19 cellular contexts compared by ENCODE assay signal in the genomic region with DNA sequence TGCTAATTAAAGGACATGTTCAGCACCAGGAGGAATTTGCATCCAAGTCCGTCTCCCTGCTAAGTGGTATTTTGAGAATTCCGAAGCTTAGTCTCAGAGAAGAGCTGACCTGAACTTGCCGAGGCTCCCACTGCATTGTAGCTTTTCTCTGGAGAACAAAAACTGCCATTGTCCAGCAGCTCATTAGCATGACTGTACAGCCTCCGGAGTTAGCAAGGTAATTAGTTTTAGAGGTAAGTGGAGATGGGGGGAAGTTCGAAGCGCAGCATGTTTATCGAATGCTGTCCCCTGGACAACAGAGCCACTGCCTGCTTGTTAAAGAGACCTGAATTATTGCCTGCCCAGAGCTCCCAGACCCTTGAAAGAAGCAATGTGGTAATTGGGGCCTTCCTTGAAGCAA.
DNase-seq lines count a peak whose midpoint lies in the region; FAIRE-seq and TF ChIP-seq lines count a peak whose summit lies in the region.
"Had no signal": no experiment of that assay in that cellular context is flagged by ENCODE, and none has a peak within 500 bp of the region (broad histone marks: within the 10 kb centered on the region; RNA-seq: fewer than 3 reads in every experiment).

No MANE protein-coding gene starts in this region.

- peak overlapping the region; percentile 72 for H3K27ac Mint-ChIP-seq in progenitor cell of endocrine pancreas
- H3K27ac Mint-ChIP-seq in activated CD4-positive, alpha-beta T cell treated with anti-CD3 and anti-CD28 coated beads, Interleukin-2, amount 10 ng/mL, durations not matched to agents 7 days and 5 days, result no peak overlapping the region
- H3K27ac Mint-ChIP-seq: CD8-positive, alpha-beta memory T cell; stimulated activated naive CD8-positive, alpha-beta T cell treated with anti-CD3 and anti-CD28 coated beads, Interleukin-15, Interleukin-2, amounts not matched to agents 100 ng/mL and 50 ng/mL, for 24 hours had no signal

- DNase-seq in SK-N-DZ (ENCODE audit: low spot score) (peak; percentile 47), iPS DF 6.9 (ENCODE audit: low read depth, low spot score) (peak; percentile 81), progenitor cell of endocrine pancreas (ENCODE audit: low spot score, unreplicated experiment) (no peak), GM12892 (ENCODE audit: insufficient read length) (no peak), stomach (no peak)
- no peak for DNase-seq in activated CD4-positive, alpha-beta T cell treated with anti-CD3 and anti-CD28 coated beads, Interleukin-2, amount 10 ng/mL, durations not matched to agents 7 days and 5 days
- DNase-seq: activated CD4-positive, alpha-beta T cell treated with anti-CD3 and anti-CD28 coated beads for 4 hours; activated CD8-positive, alpha-beta memory T cell treated with anti-CD3 and anti-CD28 coated beads, Interleukin-2, amount 50 U/mL, for 48 hours; activated gamma-delta T cell; CD8-positive, alpha-beta memory T cell; DMS79 treated with DMSO at 0.1 percent for 48 hours; left ventricle myocardium inferior; NCI-H1092 treated with DMSO at 0.1 percent for 48 hours; stimulated activated CD4-positive, alpha-beta T cell treated with anti-CD3 and anti-CD28 coated beads, Interleukin-2, amount 100 ng/mL, for 24 hours; upper lobe of right lung had no signal

- no peaks in the 10 kb centered on the region for H3K9me3 ChIP-seq in HUES64 (ENCODE audit: insufficient read depth, low read depth, low read length)
- H3K9me3 ChIP-seq in iPS DF 6.9 (ENCODE audit: control insufficient read depth, insufficient read depth, low read length), result no peaks in the 10 kb centered on the region
- H3K9me3 ChIP-seq in stomach, result no peaks in the 10 kb centered on the region
- H3K9me3 ChIP-seq: left ventricle myocardium inferior, upper lobe of right lung had no signal

- no peak for FAIRE-seq in GM12892 (lab: Jason Lieb, UNC)
- FAIRE-seq: H54 had no signal

- H3K9ac ChIP-seq in HUES64 (ENCODE audit: low read depth, low read length), result peak overlapping the region; percentile 28
- H3K9ac ChIP-seq: KMS-11 had no signal

- H3K36me3 ChIP-seq in HUES64 (ENCODE audit: insufficient read depth, low read length), result no peaks in the 10 kb centered on the region
- H3K36me3 ChIP-seq in iPS DF 6.9 (ENCODE audit: control insufficient read depth, insufficient read depth, low read length), result no peaks in the 10 kb centered on the region
- H3K36me3 ChIP-seq in stomach, result no peaks in the 10 kb centered on the region
- H3K36me3 ChIP-seq: left ventricle myocardium inferior, upper lobe of right lung had no signal

- H3K9me3 Mint-ChIP-seq in progenitor cell of endocrine pancreas (ENCODE audit: low read depth), result no peaks in the 10 kb centered on the region
- no peaks in the 10 kb centered on the region for H3K9me3 Mint-ChIP-seq in activated CD4-positive, alpha-beta T cell treated with anti-CD3 and anti-CD28 coated beads, Interleukin-2, amount 10 ng/mL, durations not matched to agents 7 days and 5 days
- H3K9me3 Mint-ChIP-seq: CD8-positive, alpha-beta memory T cell; stimulated activated naive CD8-positive, alpha-beta T cell treated with anti-CD3 and anti-CD28 coated beads, Interleukin-15, Interleukin-2, amounts not matched to agents 100 ng/mL and 50 ng/mL, for 24 hours had no signal

- H3K36me3 Mint-ChIP-seq in progenitor cell of endocrine pancreas (ENCODE audit: insufficient read depth), result no peaks in the 10 kb centered on the region
- H3K36me3 Mint-ChIP-seq in activated CD4-positive, alpha-beta T cell treated with anti-CD3 and anti-CD28 coated beads, Interleukin-2, amount 10 ng/mL, durations not matched to agents 7 days and 5 days (ENCODE audit: low read depth), result no peaks in the 10 kb centered on the region
- H3K36me3 Mint-ChIP-seq: CD8-positive, alpha-beta memory T cell had no signal

- H3K4me3 ChIP-seq in HUES64 (ENCODE audit: low read length) (peak overlapping the region; percentile 32), iPS DF 6.9 (ENCODE audit: low read length) (no peak overlapping the region), stomach (no peak overlapping the region)
- H3K4me3 ChIP-seq: left ventricle myocardium inferior, upper lobe of right lung had no signal

- intact Hi-C loops in stomach (cut with DNase I; ENCODE audit: low total_unique reads), result no loop called here

- POLR2A ChIA-PET in activated CD4-positive, alpha-beta T cell treated with anti-CD3 and anti-CD28 coated beads, Interleukin-2, amount 10 ng/mL, durations not matched to agents 7 days and 5 days (lab: Charles Lee), result no interaction called here

- WGBS in HUES64, result 18% methylated on average over 7 of the region's 7 CpGs
- no CpG with 5 or more reads among the region's 7 CpGs for WGBS in iPS DF 6.9 (ENCODE audit: insufficient coverage, insufficient read length)
- 57 to 77% (median 64%) methylated on average over 7 of the region's 7 CpGs for WGBS in stomach, 5 donors

- TF ChIP-seq POLR2A in GM12892 (IDR thresholded peaks at IDR 0.05; ENCODE audit: low read depth, low read length) (no peak), stomach (IDR thresholded peaks at IDR 0.05) (no peak)

- H3K27me3 Mint-ChIP-seq in progenitor cell of endocrine pancreas, result no peaks in the 10 kb centered on the region
- H3K27me3 Mint-ChIP-seq in activated CD4-positive, alpha-beta T cell treated with anti-CD3 and anti-CD28 coated beads, Interleukin-2, amount 10 ng/mL, durations not matched to agents 7 days and 5 days, result peaks cover 14% of the 10 kb centered on the region

- H3K4me1 Mint-ChIP-seq in progenitor cell of endocrine pancreas (ENCODE audit: low read depth), result peaks cover 14% of the 10 kb centered on the region
- no peaks in the 10 kb centered on the region for H3K4me1 Mint-ChIP-seq in activated CD4-positive, alpha-beta T cell treated with anti-CD3 and anti-CD28 coated beads, Interleukin-2, amount 10 ng/mL, durations not matched to agents 7 days and 5 days
- H3K4me1 Mint-ChIP-seq: CD8-positive, alpha-beta memory T cell had no signal

- TF ChIP-seq CTCF in progenitor cell of endocrine pancreas (IDR thresholded peaks at IDR 0.05; ENCODE audit: unreplicated experiment) (no peak), stomach (IDR thresholded peaks at IDR 0.05) (no peak)

- no peak for TF ChIP-seq EP300 in stomach (IDR thresholded peaks at IDR 0.05)

- CTCF ChIA-PET in activated CD4-positive, alpha-beta T cell treated with anti-CD3 and anti-CD28 coated beads, Interleukin-2, amount 10 ng/mL, durations not matched to agents 7 days and 5 days (lab: Charles Lee), result interaction anchor here (0.6 kb wide), 1 partner anchor 523 kb away, joined by 4 read pairs; no protein-coding TSS in a partner anchor

- peaks cover 45% of the 10 kb centered on the region for H3K4me1 ChIP-seq in HUES64 (ENCODE audit: insufficient read depth, low read length)
- H3K4me1 ChIP-seq in iPS DF 6.9 (ENCODE audit: control insufficient read depth, insufficient read depth, low read length), result peaks cover 1% of the 10 kb centered on the region; the same call in 1 of the 2 replicates
- no peaks in the 10 kb centered on the region for H3K4me1 ChIP-seq in stomach
- H3K4me1 ChIP-seq: left ventricle myocardium inferior, upper lobe of right lung had no signal

- H3K4me3 Mint-ChIP-seq in progenitor cell of endocrine pancreas (ENCODE audit: low read depth), result no peak overlapping the region
- H3K4me3 Mint-ChIP-seq in activated CD4-positive, alpha-beta T cell treated with anti-CD3 and anti-CD28 coated beads, Interleukin-2, amount 10 ng/mL, durations not matched to agents 7 days and 5 days, result no peak overlapping the region
- H3K4me3 Mint-ChIP-seq: CD8-positive, alpha-beta memory T cell; stimulated activated naive CD8-positive, alpha-beta T cell treated with anti-CD3 and anti-CD28 coated beads, Interleukin-15, Interleukin-2, amounts not matched to agents 100 ng/mL and 50 ng/mL, for 24 hours had no signal

- H3K27ac ChIP-seq in HUES64 (ENCODE audit: low read depth, low read length) (peak overlapping the region; percentile 85; the same call in 1 of the 2 replicates), iPS DF 6.9 (ENCODE audit: low read length) (no peak overlapping the region), stomach (no peak overlapping the region)
- H3K27ac ChIP-seq: KMS-11, left ventricle myocardium inferior, upper lobe of right lung had no signal

- no peaks in the 10 kb centered on the region for H3K27me3 ChIP-seq in HUES64 (ENCODE audit: insufficient read depth, low read length)
- no peaks in the 10 kb centered on the region for H3K27me3 ChIP-seq in iPS DF 6.9 (ENCODE audit: control insufficient read depth, insufficient read depth, low read length)
- no peaks in the 10 kb centered on the region for H3K27me3 ChIP-seq in stomach
- H3K27me3 ChIP-seq: upper lobe of right lung had no signal

Comparison
In these comparisons a context has a peak if more than half of its experiments do, and no peak if none do; other contexts are left out.
1. DNase-seq: peak in SK-N-DZ (single experiment) and iPS DF 6.9 (single experiment); none in progenitor cell of endocrine pancreas (single experiment), GM12892 (single experiment), activated CD4-positive, alpha-beta T cell treated with anti-CD3 and anti-CD28 coated beads, Interleukin-2, amount 10 ng/mL, durations not matched to agents 7 days and 5 days (single experiment) and stomach (single experiment).